20 cellular contexts compared by ENCODE assay signal in genomic region chr16:57761957-57762356, GRCh38. TPM values are rescaled to one million over a fixed set of nuclear protein-coding genes. Genes with fewer than 3 reads are reported as not detected.
DNase-seq lines count a peak whose midpoint lies in the region; ATAC-seq, FAIRE-seq and TF ChIP-seq lines count a peak whose summit lies in the region.
"Had no signal": no experiment of that assay in that cellular context is flagged by ENCODE, and none has a peak within 500 bp of the region (broad histone marks: within the 10 kb centered on the region; RNA-seq: fewer than 3 reads in every experiment).

No MANE protein-coding gene starts in this region.

- H3K4me3 Mint-ChIP-seq in HFFc6: no peak overlapping the region
- H3K4me3 Mint-ChIP-seq in endothelial cell (ENCODE audit: unreplicated experiment): peak overlapping the region; percentile 27
- no peak overlapping the region for H3K4me3 Mint-ChIP-seq in osteocyte (ENCODE audit: unreplicated experiment)
- H3K4me3 Mint-ChIP-seq: CD4-positive, alpha-beta T cell had no signal

- ATAC-seq in A549: no peak
- no peak for ATAC-seq in sciatic nerve

- H3K4me2 ChIP-seq in A549: no peak overlapping the region

- 89% methylated on average over 6 of the region's 12 CpGs for WGBS in A549 (ENCODE audit: missing lambda C conversion rate)

- H3K9me3 Mint-ChIP-seq in HFFc6 (no peaks in the 10 kb centered on the region), endothelial cell (ENCODE audit: unreplicated experiment) (no peaks in the 10 kb centered on the region), osteocyte (ENCODE audit: unreplicated experiment) (no peaks in the 10 kb centered on the region)
- H3K9me3 Mint-ChIP-seq: CD4-positive, alpha-beta T cell had no signal

- POLR2A ChIA-PET in A549 (lab: Yijun Ruan, JAX): no interaction called here

- peak overlapping the region; percentile 91 to 92; a peak in 4 of 6 replicates for H3K27ac ChIP-seq in A549

- CTCF ChIA-PET in A549 (lab: Yijun Ruan, JAX): interaction anchor here (0.6 to 6.9 kb wide), 6 partner anchors 8 to 237 kb away, joined by 3 to 96 read pairs (median 4); partner anchors contain the start of gene KIFC3

- H3K36me3 Mint-ChIP-seq in HFFc6 (ENCODE audit: low read depth) (peaks cover 32% of the 10 kb centered on the region), endothelial cell (ENCODE audit: low read depth, unreplicated experiment) (peaks cover 11% of the 10 kb centered on the region), osteocyte (ENCODE audit: unreplicated experiment) (peaks cover 37% of the 10 kb centered on the region)

- H3K4me1 Mint-ChIP-seq in HFFc6 (ENCODE audit: low read depth): peaks cover 19% of the 10 kb centered on the region
- no peaks in the 10 kb centered on the region for H3K4me1 Mint-ChIP-seq in endothelial cell (ENCODE audit: unreplicated experiment)
- peaks cover 25% of the 10 kb centered on the region for H3K4me1 Mint-ChIP-seq in osteocyte (ENCODE audit: unreplicated experiment)

- H3K4me3 ChIP-seq in A549 (no peak overlapping the region), H7 (ENCODE audit: insufficient read depth, low read depth, low read length) (no peak overlapping the region)

- no peaks in the 10 kb centered on the region for H3K27me3 ChIP-seq in H7 (ENCODE audit: control insufficient read depth, insufficient read depth, low read length)

- H3K36me3 ChIP-seq in H7 (replicated peaks; ENCODE audit: control insufficient read depth, insufficient read depth, low read length): peaks cover 1% of the 10 kb centered on the region

- DNase-seq in A549 (ENCODE audit: low read depth in 1 of 2, low spot score in 1 of 2) (no peak), HFFc6 (no peak), endothelial cell (ENCODE audit: low spot score) (no peak), osteocyte (ENCODE audit: extremely low spot score, unreplicated experiment) (no peak), superior temporal gyrus (ENCODE audit: extremely low spot score) (no peak), sciatic nerve (ENCODE audit: low spot score) (no peak), H7 (no peak)
- DNase-seq: CD4-positive, alpha-beta T cell; COR-L47; DMS 273 treated with DMSO at 0.1 percent for 48 hours; DMS79 treated with DMSO at 0.1 percent for 48 hours; KG1; NCI-H146; NCI-H2029; NCI-H2227 treated with DMSO at 0.1 percent for 48 hours; NCI-H510A; NCI-H748 treated with DMSO at 0.1 percent for 48 hours; SHP77 had no signal

- TF ChIP-seq RAD21 in A549 (conservative IDR thresholded peaks at IDR 0.05 in 1 of 2, IDR thresholded peaks at IDR 0.05 in 1 of 2): no peak

- intact Hi-C loops in sciatic nerve (cut with DNase I): no loop called here

- H3K9me3 ChIP-seq in A549: no peaks in the 10 kb centered on the region

- FAIRE-seq in A549 (lab: Jason Lieb, UNC): no peak
- FAIRE-seq: H1, RCC 7860 had no signal

- peaks cover 8% of the 10 kb centered on the region for H3K27me3 Mint-ChIP-seq in HFFc6 (ENCODE audit: insufficient read depth)
- peaks cover 10% of the 10 kb centered on the region for H3K27me3 Mint-ChIP-seq in endothelial cell (ENCODE audit: unreplicated experiment)
- H3K27me3 Mint-ChIP-seq in osteocyte (ENCODE audit: unreplicated experiment): no peaks in the 10 kb centered on the region
- H3K27me3 Mint-ChIP-seq: CD4-positive, alpha-beta T cell had no signal

- H3K4me1 ChIP-seq in A549: peaks cover 93% of the 10 kb centered on the region

- TF ChIP-seq POLR2A in A549 (IDR thresholded peaks at IDR 0.05; ENCODE audit: low read length): no peak

- TF ChIP-seq EP300 in A549 (IDR thresholded peaks at IDR 0.05): no peak

- TF ChIP-seq CTCF in A549 (IDR thresholded peaks at IDR 0.05) (no peak), HFFc6 (IDR thresholded peaks at IDR 0.05) (no peak), endothelial cell (IDR thresholded peaks at IDR 0.05; ENCODE audit: unreplicated experiment) (no peak), osteocyte (IDR thresholded peaks at IDR 0.05) (no peak)

- H3K27ac Mint-ChIP-seq in HFFc6 (peak overlapping the region; percentile 28; the same call in 1 of the 2 replicates), endothelial cell (ENCODE audit: unreplicated experiment) (peak overlapping the region; percentile 13), osteocyte (ENCODE audit: unreplicated experiment) (peak overlapping the region; percentile 3)
- H3K27ac Mint-ChIP-seq: CD4-positive, alpha-beta T cell had no signal

TF ChIP-seq in A549, 52 proteins besides CTCF, POLR2A, EP300 and RAD21:
- TF ChIP-seq PHF8 (IDR thresholded peaks at IDR 0.05; ENCODE audit: borderline replicate concordance, low read depth) (no peak), MAZ (IDR thresholded peaks at IDR 0.05; ENCODE audit: borderline replicate concordance, low read depth, low read length) (no peak), POLR2AphosphoS2 (conservative IDR thresholded peaks at IDR 0.05; ENCODE audit: low read length) (no peak), TFCP2L1 (CRISPR knock-in tag; IDR thresholded peaks at IDR 0.05) (no peak), NR3C1 (IDR thresholded peaks at IDR 0.05) (no peak), TP53 (CRISPR knock-in tag; IDR thresholded peaks at IDR 0.05) (no peak), CEBPB (IDR thresholded peaks at IDR 0.05) (no peak), PBX3 (IDR thresholded peaks at IDR 0.05) (no peak), HES2 (IDR thresholded peaks at IDR 0.05) (no peak), GATA3 (IDR thresholded peaks at IDR 0.05; ENCODE audit: borderline replicate concordance) (no peak), FOXS1 (CRISPR knock-in tag; IDR thresholded peaks at IDR 0.05) (no peak), CBX2 (IDR thresholded peaks at IDR 0.05; ENCODE audit: borderline replicate concordance, low read depth) (no peak), JUNB (IDR thresholded peaks at IDR 0.05) (no peak), HOXA7 (CRISPR knock-in tag; IDR thresholded peaks at IDR 0.05) (no peak), MYC (IDR thresholded peaks at IDR 0.05; ENCODE audit: borderline replicate concordance, low read length) (no peak), FOSL2 (IDR thresholded peaks at IDR 0.05) (no peak), FOSL2 (CRISPR knock-in tag; IDR thresholded peaks at IDR 0.05) (no peak), SMC3 (IDR thresholded peaks at IDR 0.05) (no peak), HEYL (CRISPR knock-in tag; IDR thresholded peaks at IDR 0.05) (no peak), CBX8 (IDR thresholded peaks at IDR 0.05) (no peak), CHD2 (IDR thresholded peaks at IDR 0.05; ENCODE audit: low read length, partially characterized antibody) (no peak)

RNA-seq across cellular contexts. Expression of gene KATNB1, which starts 26.4 kb away (rescaled TPM):
- polyA plus RNA-seq in A549 (2011; rRNA removed) (18.6 and 21.1 TPM in 2 replicates), A549 (2017; fragmentation: RNase III; extraction: RNeasy Plus Mini Kit Qiagen cat#74134 plus additional on column Dnase treatment) (18.1 to 21.0 TPM (median 19.1 TPM) in 3 replicates)
- 43.2 and 53.0 TPM in 2 replicates for polyA plus RNA-seq in A549 (2012; cell fraction: cytosol; rRNA removed)
- 124 and 158 TPM in 2 replicates for polyA plus RNA-seq in A549 (2012; cell fraction: nucleus; rRNA removed)
- 14.3 and 22.3 TPM in 2 replicates for polyA minus RNA-seq in A549 (2011; rRNA and poly(A)+ RNA removed)
- 10 to 100 TPM; 20.4 to 22.1 (median 21.6) TPM for total RNA-seq in HFFc6 (2021; fragmentation: NEBNext Ultra II Directional; extraction: Animal tissue kit (Norgen Biotek cat#: 25700))
- total RNA-seq in endothelial cell (ENCODE audit: unreplicated experiment) (29.2 TPM), osteocyte (14.2 and 15.9 TPM in 2 replicates), sciatic nerve (14.7 TPM)
- total RNA-seq in H7 (2014; rRNA removed; shearing (Covaris generic)): 65.0 and 80.6 TPM in 2 replicates

RNA-seq across cellular contexts. Expression of gene KIFC3, which starts 40.3 kb away (rescaled TPM):
- polyA plus RNA-seq in A549 (2011; rRNA removed) (127 and 128 TPM in 2 replicates), A549 (2017; fragmentation: RNase III; extraction: RNeasy Plus Mini Kit Qiagen cat#74134 plus additional on column Dnase treatment) (171 to 180 TPM (median 178 TPM) in 3 replicates)
- 236 and 291 TPM in 2 replicates for polyA plus RNA-seq in A549 (2012; cell fraction: cytosol; rRNA removed)
- polyA plus RNA-seq in A549 (2012; cell fraction: nucleus; rRNA removed): 781 and 955 TPM in 2 replicates
- polyA minus RNA-seq in A549 (2011; rRNA and poly(A)+ RNA removed): 225 and 333 TPM in 2 replicates
- 10 to 100 TPM; 51.8 to 81.5 (median 72.7) TPM for total RNA-seq in HFFc6 (2021; fragmentation: NEBNext Ultra II Directional; extraction: Animal tissue kit (Norgen Biotek cat#: 25700))
- total RNA-seq in endothelial cell (ENCODE audit: unreplicated experiment) (15.4 TPM), osteocyte (191 and 196 TPM in 2 replicates), sciatic nerve (94.3 TPM)
- total RNA-seq in H7 (2014; rRNA removed; shearing (Covaris generic)): 15.9 and 20.4 TPM in 2 replicates
- total RNA-seq: CD4-positive, alpha-beta T cell had no signal
